Comparison of ENCODE assay signal across 8 cellular contexts in genomic region chr17:54901230-54901847, GRCh38. TPM values are rescaled to one million over a fixed set of nuclear protein-coding genes. Genes with fewer than 3 reads are reported as not detected.
DNase-seq lines count a peak whose midpoint lies in the region; ATAC-seq and TF ChIP-seq lines count a peak whose summit lies in the region.

No MANE protein-coding gene starts in this region.

- H3K4me1 Mint-ChIP-seq in stimulated activated naive CD8-positive, alpha-beta T cell treated with anti-CD3 and anti-CD28 coated beads, Interleukin-15, amount 100 ng/mL, for 72 hours: peaks cover 7% of the 10 kb centered on the region

- no peaks in the 10 kb centered on the region for H3K4me1 ChIP-seq in right cardiac atrium (ENCODE audit: control insufficient read depth, insufficient read depth, low read length)

- no peaks in the 10 kb centered on the region for H3K9me3 Mint-ChIP-seq in stimulated activated naive CD8-positive, alpha-beta T cell treated with anti-CD3 and anti-CD28 coated beads, Interleukin-15, amount 100 ng/mL, for 72 hours

- H3K4me3 Mint-ChIP-seq in stimulated activated naive CD8-positive, alpha-beta T cell treated with anti-CD3 and anti-CD28 coated beads, Interleukin-15, amount 100 ng/mL, for 72 hours: peak overlapping the region; percentile 53 to 58

- H3K27me3 ChIP-seq in WERI-Rb-1 (ENCODE audit: insufficient read depth, low read depth, severe bottlenecking) (no peaks in the 10 kb centered on the region), right cardiac atrium (ENCODE audit: control insufficient read depth, insufficient read depth) (no peaks in the 10 kb centered on the region)

- H3K36me3 ChIP-seq in WERI-Rb-1: no peaks in the 10 kb centered on the region

- no peak overlapping the region for H3K27ac Mint-ChIP-seq in stimulated activated naive CD8-positive, alpha-beta T cell treated with anti-CD3 and anti-CD28 coated beads, Interleukin-15, amount 100 ng/mL, for 72 hours

- peak overlapping the region; percentile 91 for H3K27ac ChIP-seq in C4-2B
- H3K27ac ChIP-seq in WERI-Rb-1: no peak overlapping the region
- no peak overlapping the region for H3K27ac ChIP-seq in right cardiac atrium (ENCODE audit: low read length)

- intact Hi-C loops in right cardiac atrium (cut with DNase I): no loop called here

- H3K27me3 Mint-ChIP-seq in stimulated activated naive CD8-positive, alpha-beta T cell treated with anti-CD3 and anti-CD28 coated beads, Interleukin-15, amount 100 ng/mL, for 72 hours: peaks cover 28% of the 10 kb centered on the region

- no peak for TF ChIP-seq CTCF in C4-2B (conservative IDR thresholded peaks at IDR 0.05)
- no peak for TF ChIP-seq CTCF in WERI-Rb-1 (IDR thresholded peaks at IDR 0.05; ENCODE audit: low read depth, low read length)

- DNase-seq in WERI-Rb-1: no peak
- no peak for DNase-seq in right cardiac atrium
- no peak for DNase-seq in stimulated activated naive CD8-positive, alpha-beta T cell treated with anti-CD3 and anti-CD28 coated beads, Interleukin-15, amount 100 ng/mL, for 72 hours
- DNase-seq in NOMO-1 (lab: John Stamatoyannopoulos, UW; ENCODE audit: unreplicated experiment in 2 of 2): no peak
- no peak for DNase-seq in NCI-H187 treated with DMSO at 0.1 percent for 48 hours (lab: John Stamatoyannopoulos, UW)
- no peak for DNase-seq in GF-D8 (lab: John Stamatoyannopoulos, UW)

- H3K9me3 ChIP-seq in WERI-Rb-1 (ENCODE audit: severe bottlenecking) (no peaks in the 10 kb centered on the region), right cardiac atrium (ENCODE audit: control insufficient read depth, low read length) (no peaks in the 10 kb centered on the region)

- WGBS in right cardiac atrium: 59% methylated on average over 9 of the region's 9 CpGs

- ATAC-seq in HG03460 (IDR thresholded peaks at IDR 0.05; ENCODE audit: unreplicated experiment) (peak; percentile 16), right cardiac atrium (peak; percentile 20 to 29)
- no peak for ATAC-seq in stimulated activated naive CD8-positive, alpha-beta T cell treated with anti-CD3 and anti-CD28 coated beads, Interleukin-15, amount 100 ng/mL, for 72 hours

- H3K4me3 ChIP-seq in WERI-Rb-1 (ENCODE audit: low read depth, low read length) (peak overlapping the region; percentile 47), right cardiac atrium (ENCODE audit: low read length) (peak overlapping the region; percentile 43)

RNA-seq across cellular contexts. Expression of gene TOM1L1, which starts 0.7 kb away (rescaled TPM):
- total RNA-seq in right cardiac atrium: 10 to 100 TPM in 2 of 4 donors, 1 to 10 TPM in 2; 8.4 to 11.8 (median 10.2) TPM
- 7.3 TPM for polyA plus RNA-seq in right cardiac atrium
